In the genomic region with DNA sequence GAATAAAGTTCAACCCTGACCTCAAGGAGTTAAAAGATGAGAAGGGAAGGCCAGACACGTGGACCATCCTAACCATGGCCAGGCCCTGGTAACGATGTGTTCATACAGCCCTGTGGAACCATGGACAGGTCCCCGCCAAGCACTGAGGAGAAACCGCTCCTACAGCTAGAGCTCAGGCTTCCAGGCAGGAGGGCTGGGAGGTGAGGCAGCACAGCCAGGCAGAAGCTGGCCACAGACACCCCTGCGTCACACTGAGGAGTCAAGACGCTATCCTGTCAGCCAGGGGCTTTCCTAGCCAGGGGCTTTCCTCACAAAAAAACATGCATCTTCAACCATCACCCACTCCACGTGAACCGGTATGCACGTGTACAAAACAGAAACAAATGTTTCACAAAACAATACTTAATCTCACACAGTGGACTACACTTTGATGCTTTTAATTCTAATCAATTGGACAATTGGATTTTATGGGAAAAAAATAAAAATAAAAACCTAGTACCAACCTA, we compare ENCODE assay signal across 13 cellular contexts.
A peak's percentile ranks its signal among the peaks of the same experiment; 100 is the strongest.
DNase-seq lines count a peak whose midpoint lies in the region; ATAC-seq and TF ChIP-seq lines count a peak whose summit lies in the region.
"Had no signal": no experiment of that assay in that cellular context is flagged by ENCODE, and none has a peak within 500 bp of the region (broad histone marks: within the 10 kb centered on the region; RNA-seq: fewer than 3 reads in every experiment).

No MANE protein-coding gene starts in this region.

- H3K36me3 ChIP-seq in right atrium auricular region: peaks cover 36% of the 10 kb centered on the region
- no peaks in the 10 kb centered on the region for H3K36me3 ChIP-seq in mesendoderm (ENCODE audit: control insufficient read depth, insufficient read depth, low read length)
- H3K36me3 ChIP-seq in upper lobe of right lung: peaks cover 94% of the 10 kb centered on the region

- H3K18ac ChIP-seq in mesendoderm (ENCODE audit: low read length): no peak overlapping the region

- no peak overlapping the region for H2BK120ac ChIP-seq in mesendoderm (ENCODE audit: low read depth, low read length)

- no peak overlapping the region for H3K9ac ChIP-seq in mesendoderm (ENCODE audit: low read length)
- H3K9ac ChIP-seq: BLaER1, KMS-11 had no signal

- whole genome bisulfite sequencing in mesendoderm (ENCODE audit: extremely low coverage, insufficient coverage, low lambda C conversion rate): no CpG with 5 or more reads among the region's 9 CpGs

- H3K56ac ChIP-seq in mesendoderm (ENCODE audit: low read length): no peak overlapping the region

- intact Hi-C loops in left cardiac atrium (cut with DNase I) (no loop called here), upper lobe of right lung (cut with DNase I) (loop anchor here (10.0 kb wide), 1 partner anchor 71 kb away; the partner anchor contains the start of gene TBC1D2B)

- no peak overlapping the region for H3K4ac ChIP-seq in mesendoderm (ENCODE audit: low read depth, low read length)

- H3K23ac ChIP-seq in mesendoderm (ENCODE audit: low read length): no peak overlapping the region

- H4K5ac ChIP-seq in mesendoderm (ENCODE audit: low read length): no peak overlapping the region

- H3K4me3 ChIP-seq in right atrium auricular region: no peak overlapping the region
- no peak overlapping the region for H3K4me3 ChIP-seq in mesendoderm (ENCODE audit: low read length)
- no peak overlapping the region for H3K4me3 ChIP-seq in upper lobe of right lung
- H3K4me3 ChIP-seq: BLaER1, skin epidermis had no signal

- H2BK5ac ChIP-seq in mesendoderm (ENCODE audit: low read length): no peak overlapping the region

- TF ChIP-seq CTCF in right atrium auricular region (IDR thresholded peaks at IDR 0.05) (no peak), upper lobe of right lung (IDR thresholded peaks at IDR 0.05) (no peak), omental fat pad (IDR thresholded peaks at IDR 0.05) (no peak)

- H3K4me1 ChIP-seq in right atrium auricular region: peaks cover 0 to 56% of the 10 kb centered on the region in 2 donors
- no peaks in the 10 kb centered on the region for H3K4me1 ChIP-seq in mesendoderm (ENCODE audit: control insufficient read depth, low read depth, low read length)
- H3K4me1 ChIP-seq in upper lobe of right lung: peaks cover 52% of the 10 kb centered on the region

- no peak overlapping the region for H2AK5ac ChIP-seq in mesendoderm (ENCODE audit: low read length)

- H3K27ac ChIP-seq in right atrium auricular region (peak overlapping the region; percentile 36 to 47), mesendoderm (ENCODE audit: low read depth, low read length) (no peak overlapping the region), upper lobe of right lung (peak overlapping the region; percentile 51)
- H3K27ac ChIP-seq: BLaER1, KMS-11 had no signal

- H2BK15ac ChIP-seq in mesendoderm (replicated peaks; ENCODE audit: low read depth): no peak overlapping the region

- no peaks in the 10 kb centered on the region for H3K79me1 ChIP-seq in mesendoderm (ENCODE audit: low read length)

- H4K8ac ChIP-seq in mesendoderm (ENCODE audit: low read depth, low read length): no peak overlapping the region

- DNase-seq in right atrium auricular region (ENCODE audit: low spot score) (no peak), left cardiac atrium (no peak), NAMALWA (ENCODE audit: low spot score) (peak; percentile 37), mesendoderm (peak; percentile 7), upper lobe of right lung (no peak), omental fat pad (ENCODE audit: low spot score) (no peak), NCI-H1105 treated with DMSO at 0.1 percent for 48 hours (lab: John Stamatoyannopoulos, UW) (no peak), NCI-H82 treated with DMSO at 0.1 percent for 48 hours (lab: John Stamatoyannopoulos, UW; ENCODE audit: unreplicated experiment) (no peak)
- DNase-seq: activated CD8-positive, alpha-beta memory T cell treated with anti-CD3 and anti-CD28 coated beads, Interleukin-2, amount 50 U/mL, for 48 hours; central memory CD4-positive, alpha-beta T cell had no signal

- no peaks in the 10 kb centered on the region for H3K9me3 ChIP-seq in right atrium auricular region
- no peaks in the 10 kb centered on the region for H3K9me3 ChIP-seq in upper lobe of right lung
- H3K9me3 ChIP-seq: BLaER1 had no signal

- no peak overlapping the region for H3K4me2 ChIP-seq in mesendoderm (ENCODE audit: low read length)
- H3K4me2 ChIP-seq: BLaER1, KMS-11 had no signal

- H3K27me3 ChIP-seq in right atrium auricular region (no peaks in the 10 kb centered on the region), mesendoderm (ENCODE audit: insufficient read depth, low read length, poor library complexity) (no peaks in the 10 kb centered on the region), upper lobe of right lung (no peaks in the 10 kb centered on the region)
- H3K27me3 ChIP-seq: BLaER1 had no signal

- no peaks in the 10 kb centered on the region for H3K79me2 ChIP-seq in mesendoderm (ENCODE audit: control insufficient read depth, insufficient read depth, low read length)

- ATAC-seq in left cardiac atrium (no peak), upper lobe of right lung (no peak), omental fat pad (ENCODE audit: low FRiP score) (no peak)

Comparison
In these comparisons a context has a peak if more than half of its experiments do, and no peak if none do; other contexts are left out.
1. DNase-seq: peak in NAMALWA (single experiment) and mesendoderm (single experiment); none in right atrium auricular region (single experiment), left cardiac atrium (single experiment), upper lobe of right lung (single experiment), omental fat pad (single experiment), NCI-H1105 treated with DMSO at 0.1 percent for 48 hours (single experiment) and NCI-H82 treated with DMSO at 0.1 percent for 48 hours (single experiment).